Comparison of ENCODE assay signal across 17 cellular contexts in genomic region chr21:38905751-38906150, GRCh38.
"Had no signal": no experiment of that assay in that cellular context is flagged by ENCODE, and none has a peak within 500 bp of the region (broad histone marks: within the 10 kb centered on the region; RNA-seq: fewer than 3 reads in every experiment).

No MANE protein-coding gene starts in this region.

- ATAC-seq: activated CD8-positive, alpha-beta memory T cell treated with anti-CD3 and anti-CD28 coated beads, Interleukin-2, amount 10 ng/mL, durations not matched to agents 7 days and 5 days; activated naive CD4-positive, alpha-beta T cell treated with anti-CD3 and anti-CD28 coated beads, Interleukin-2, amount 50 U/mL, for 72 hours; esophagus mucosa; stimulated activated naive B cell treated with anti-CD40 and anti-IgM and Interleukin-4, amounts not matched to agents 10 μg/mL and 1 μg/mL and 100 μg/mL, for 72 hours had no signal

- H3K27ac ChIP-seq: brain microvascular endothelial cell, spleen had no signal

- H3K36me3 ChIP-seq: brain microvascular endothelial cell, left ventricle myocardium inferior, ovary, right atrium auricular region, spleen had no signal

- H3K4me1 Mint-ChIP-seq: activated CD8-positive, alpha-beta memory T cell treated with anti-CD3 and anti-CD28 coated beads, Interleukin-2, amount 10 ng/mL, durations not matched to agents 7 days and 5 days; neural crest cell; stimulated activated naive B cell treated with anti-CD40 and anti-IgM and Interleukin-4, amounts not matched to agents 10 μg/mL and 1 μg/mL and 100 μg/mL, for 72 hours had no signal

- H3K9me3 ChIP-seq: ovary, right atrium auricular region had no signal

- H3K4me3 Mint-ChIP-seq: activated CD8-positive, alpha-beta memory T cell treated with anti-CD3 and anti-CD28 coated beads, Interleukin-2, amount 10 ng/mL, durations not matched to agents 7 days and 5 days; activated T-cell treated with anti-CD3 and anti-CD28 coated beads, Interleukin-2, amount 50 U/mL, for 24 hours; endodermal cell; neural crest cell; stimulated activated naive B cell treated with anti-CD40 and anti-IgM and Interleukin-4, amounts not matched to agents 10 μg/mL and 1 μg/mL and 100 μg/mL, for 72 hours had no signal

- DNase-seq: activated CD8-positive, alpha-beta memory T cell treated with anti-CD3 and anti-CD28 coated beads, Interleukin-2, amount 10 ng/mL, durations not matched to agents 7 days and 5 days; activated effector memory CD4-positive, alpha-beta T cell treated with anti-CD3 and anti-CD28 coated beads, Interleukin-2, amount 50 U/mL, for 16 hours; activated T-cell treated with anti-CD3 and anti-CD28 coated beads, Interleukin-2, amount 50 U/mL, for 24 hours; amniotic stem cell; brain microvascular endothelial cell; endodermal cell; foreskin melanocyte; left ventricle myocardium inferior; mesendoderm; spleen; stimulated activated CD4-positive, alpha-beta T cell treated with anti-CD3 and anti-CD28 coated beads, Interleukin-2, amount 100 ng/mL, for 24 hours; stimulated activated naive B cell treated with anti-CD40 and anti-IgM and Interleukin-4, amounts not matched to agents 10 μg/mL and 1 μg/mL and 100 μg/mL, for 72 hours had no signal

- H3K27ac Mint-ChIP-seq: activated CD8-positive, alpha-beta memory T cell treated with anti-CD3 and anti-CD28 coated beads, Interleukin-2, amount 10 ng/mL, durations not matched to agents 7 days and 5 days; activated naive CD4-positive, alpha-beta T cell treated with anti-CD3 and anti-CD28 coated beads, Interleukin-2, amount 50 U/mL, for 72 hours; activated T-cell treated with anti-CD3 and anti-CD28 coated beads, Interleukin-2, amount 50 U/mL, for 24 hours; endodermal cell; stimulated activated naive B cell treated with anti-CD40 and anti-IgM and Interleukin-4, amounts not matched to agents 10 μg/mL and 1 μg/mL and 100 μg/mL, for 72 hours had no signal

- H3K27me3 ChIP-seq: brain microvascular endothelial cell, ovary, right atrium auricular region had no signal

- H3K4me3 ChIP-seq: left ventricle myocardium inferior, ovary, right atrium auricular region, spleen had no signal

- H3K9me3 Mint-ChIP-seq: endodermal cell had no signal

- H3K27me3 Mint-ChIP-seq: activated CD8-positive, alpha-beta memory T cell treated with anti-CD3 and anti-CD28 coated beads, Interleukin-2, amount 10 ng/mL, durations not matched to agents 7 days and 5 days; activated T-cell treated with anti-CD3 and anti-CD28 coated beads, Interleukin-2, amount 50 U/mL, for 24 hours had no signal

- H3K36me3 Mint-ChIP-seq: activated CD8-positive, alpha-beta memory T cell treated with anti-CD3 and anti-CD28 coated beads, Interleukin-2, amount 10 ng/mL, durations not matched to agents 7 days and 5 days; activated naive CD4-positive, alpha-beta T cell treated with anti-CD3 and anti-CD28 coated beads, Interleukin-2, amount 50 U/mL, for 72 hours; stimulated activated naive B cell treated with anti-CD40 and anti-IgM and Interleukin-4, amounts not matched to agents 10 μg/mL and 1 μg/mL and 100 μg/mL, for 72 hours had no signal
